Comparison of ENCODE assay signal across 9 cellular contexts in the genomic region with DNA sequence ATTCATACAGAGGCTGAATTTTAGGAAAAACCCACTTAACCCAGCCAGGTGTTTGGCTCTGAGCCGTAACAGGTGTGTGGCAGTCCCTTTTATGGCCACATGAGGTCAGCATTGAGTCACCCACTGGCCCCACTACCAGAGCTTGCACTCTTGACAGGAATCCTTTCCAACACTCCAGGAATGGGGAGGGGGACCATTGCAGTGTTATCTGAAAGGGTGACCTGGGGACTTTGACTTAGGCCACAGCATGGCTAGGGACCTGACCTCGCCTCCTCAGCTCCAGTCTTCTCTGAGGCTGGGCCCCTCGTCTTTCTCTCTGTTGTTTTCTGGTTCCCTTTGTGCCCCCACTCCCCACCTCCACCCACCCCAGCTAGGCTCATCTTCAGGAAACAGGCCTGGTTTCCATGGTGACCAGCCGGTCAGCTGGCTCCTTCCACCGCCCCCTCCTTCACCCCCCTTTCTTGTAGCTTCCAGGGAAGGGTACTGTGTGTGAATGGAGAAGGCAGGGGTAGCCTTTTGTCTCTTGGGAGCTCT. TPM values are rescaled to one million over a fixed set of nuclear protein-coding genes. Genes with fewer than 3 reads are reported as not detected.
DNase-seq lines count a peak whose midpoint lies in the region; ATAC-seq, FAIRE-seq and TF ChIP-seq lines count a peak whose summit lies in the region.
"Had no signal": no experiment of that assay in that cellular context is flagged by ENCODE, and none has a peak within 500 bp of the region (broad histone marks: within the 10 kb centered on the region; RNA-seq: fewer than 3 reads in every experiment).

No MANE protein-coding gene starts in this region.

- H3K4me1 Mint-ChIP-seq in CD8-positive, alpha-beta T cell (ENCODE audit: low read depth): peaks cover 35% of the 10 kb centered on the region
- peaks cover 40% of the 10 kb centered on the region for H3K4me1 Mint-ChIP-seq in activated naive CD4-positive, alpha-beta T cell treated with anti-CD3 and anti-CD28 coated beads for 36 hours (ENCODE audit: low read depth)

- peaks cover 22% of the 10 kb centered on the region for H3K79me2 ChIP-seq in OCI-LY3 (ENCODE audit: low read length)

- POLR2A ChIA-PET in CD8-positive, alpha-beta T cell (lab: Charles Lee): interaction anchor here (0.9 to 1.6 kb wide), 3 partner anchors 11 to 23 kb away, joined by 4 to 11 read pairs (median 4); a partner anchor contains a TSS
- POLR2A ChIA-PET in HEK293 (lab: Yijun Ruan, JAX): interaction anchor here (0.6 to 1.9 kb wide), 10 partner anchors 10 to 651 kb away, joined by 3 to 14 read pairs (median 5); a partner anchor contains a TSS

- H3K27me3 ChIP-seq in CD8-positive, alpha-beta T cell (ENCODE audit: insufficient read depth, low read length): peaks cover 10% of the 10 kb centered on the region
- H3K27me3 ChIP-seq in OCI-LY3 (ENCODE audit: low read depth, low read length): peaks cover 7% of the 10 kb centered on the region
- H3K27me3 ChIP-seq in left ventricle myocardium inferior (ENCODE audit: low read depth): peaks cover 52% of the 10 kb centered on the region
- peaks cover 8 to 19% of the 10 kb centered on the region in 2 donors for H3K27me3 ChIP-seq in small intestine (ENCODE audit: control insufficient read depth in 2 of 2, insufficient read depth in 2 of 2, low read length in 2 of 2)

- H3K27ac Mint-ChIP-seq in CD8-positive, alpha-beta T cell: no peak overlapping the region
- H3K27ac Mint-ChIP-seq in activated naive CD4-positive, alpha-beta T cell treated with anti-CD3 and anti-CD28 coated beads for 36 hours: no peak overlapping the region

- peak overlapping the region; percentile 70 for H3K4me2 ChIP-seq in OCI-LY3 (ENCODE audit: low read length)

- H3K36me3 Mint-ChIP-seq in CD8-positive, alpha-beta T cell: peaks cover 6% of the 10 kb centered on the region
- peaks cover 7% of the 10 kb centered on the region for H3K36me3 Mint-ChIP-seq in activated naive CD4-positive, alpha-beta T cell treated with anti-CD3 and anti-CD28 coated beads for 36 hours (ENCODE audit: low read depth)

- H3K27ac ChIP-seq in CD8-positive, alpha-beta T cell (ENCODE audit: low read depth, low read length): no peak overlapping the region
- H3K27ac ChIP-seq in HEK293 (ENCODE audit: extremely low read depth, low read depth, low read length): no peak overlapping the region
- no peak overlapping the region for H3K27ac ChIP-seq in OCI-LY3 (ENCODE audit: low read length)
- no peak overlapping the region for H3K27ac ChIP-seq in left ventricle myocardium inferior (replicated peaks)
- H3K27ac ChIP-seq in small intestine (ENCODE audit: low read depth in 1 of 2, low read length in 1 of 2): no peak overlapping the region
- H3K27ac ChIP-seq: SJSA1 had no signal

- H3K36me3 ChIP-seq in CD8-positive, alpha-beta T cell (ENCODE audit: insufficient read depth, low read length): no peaks in the 10 kb centered on the region
- H3K36me3 ChIP-seq in HEK293 (ENCODE audit: control insufficient read depth in 2 of 2, insufficient read depth in 1 of 2, low read length in 2 of 2) (no peaks in the 10 kb centered on the region), OCI-LY3 (replicated peaks; ENCODE audit: low read depth, low read length) (peaks cover 18% of the 10 kb centered on the region), left ventricle myocardium inferior (no peaks in the 10 kb centered on the region), small intestine (ENCODE audit: control insufficient read depth in 2 of 2, insufficient read depth in 2 of 2, low read length in 2 of 2) (no peaks in the 10 kb centered on the region)

- no peak overlapping the region for H3K4me3 Mint-ChIP-seq in CD8-positive, alpha-beta T cell
- H3K4me3 Mint-ChIP-seq in activated naive CD4-positive, alpha-beta T cell treated with anti-CD3 and anti-CD28 coated beads for 36 hours: no peak overlapping the region

- no peak overlapping the region for H2AFZ ChIP-seq in OCI-LY3 (ENCODE audit: low read depth, low read length)

- 15 to 22% (median 21%) methylated on average over 5 of the region's 5 CpGs for WGBS in small intestine, 3 donors

- no peak overlapping the region for H3K9ac ChIP-seq in OCI-LY3 (ENCODE audit: low read length)

- peak; percentile 23 for ATAC-seq in CD8-positive, alpha-beta T cell
- no peak for ATAC-seq in HG03159 (IDR thresholded peaks at IDR 0.05; ENCODE audit: unreplicated experiment)

- no peak overlapping the region for H3K4me3 ChIP-seq in CD8-positive, alpha-beta T cell (ENCODE audit: low read depth, low read length)
- H3K4me3 ChIP-seq in HEK293 (ENCODE audit: low read depth, low read length) (no peak overlapping the region), OCI-LY3 (ENCODE audit: low read length) (no peak overlapping the region), left ventricle myocardium inferior (no peak overlapping the region), small intestine (ENCODE audit: low read depth in 1 of 2, low read length in 2 of 2) (no peak overlapping the region)
- H3K4me3 ChIP-seq: SJSA1 had no signal

- peaks cover 23% of the 10 kb centered on the region for H3K4me1 ChIP-seq in CD8-positive, alpha-beta T cell (ENCODE audit: insufficient read depth, low read length)
- H3K4me1 ChIP-seq in HEK293 (ENCODE audit: control insufficient read depth, insufficient read depth, low read length) (peaks cover 4% of the 10 kb centered on the region; the same call in 1 of the 2 replicates), OCI-LY3 (ENCODE audit: low read length) (peaks cover 50% of the 10 kb centered on the region), left ventricle myocardium inferior (peaks cover 30% of the 10 kb centered on the region), small intestine (ENCODE audit: control insufficient read depth in 2 of 2, insufficient read depth in 1 of 2, low read depth in 1 of 2, low read length in 1 of 2) (peaks cover 0 to 13% of the 10 kb centered on the region in 2 donors)

- H3K9me3 ChIP-seq in CD8-positive, alpha-beta T cell (ENCODE audit: low read length): no peaks in the 10 kb centered on the region
- H3K9me3 ChIP-seq in HEK293 (ENCODE audit: control insufficient read depth, insufficient read depth, low read depth, low read length): no peaks in the 10 kb centered on the region
- no peaks in the 10 kb centered on the region for H3K9me3 ChIP-seq in OCI-LY3 (ENCODE audit: insufficient read depth, low read length)
- H3K9me3 ChIP-seq in left ventricle myocardium inferior (replicated peaks): no peaks in the 10 kb centered on the region
- H3K9me3 ChIP-seq in small intestine (ENCODE audit: control insufficient read depth, low read depth): no peaks in the 10 kb centered on the region
- H3K9me3 ChIP-seq: SJSA1 had no signal

- CTCF ChIA-PET in CD8-positive, alpha-beta T cell (lab: Charles Lee): interaction anchor here (0.7 to 5.5 kb wide), 27 partner anchors 8 to 188 kb away, joined by 3 to 79 read pairs (median 4); a partner anchor contains a TSS
- CTCF ChIA-PET in HEK293 (lab: Yijun Ruan, JAX): interaction anchor here (0.5 to 7.2 kb wide), 39 partner anchors 11 to 1655 kb away, joined by 3 to 208 read pairs (median 6); a partner anchor contains a TSS
- CTCF ChIA-PET in activated naive CD4-positive, alpha-beta T cell treated with anti-CD3 and anti-CD28 coated beads for 36 hours (lab: Charles Lee): interaction anchor here (0.5 to 5.0 kb wide), 31 partner anchors 8 to 189 kb away, joined by 3 to 164 read pairs (median 5); a partner anchor contains a TSS

- H3K9me3 Mint-ChIP-seq in CD8-positive, alpha-beta T cell: no peaks in the 10 kb centered on the region
- H3K9me3 Mint-ChIP-seq in activated naive CD4-positive, alpha-beta T cell treated with anti-CD3 and anti-CD28 coated beads for 36 hours: no peaks in the 10 kb centered on the region

- peak; percentile 44 to 77 (median 56) for DNase-seq in CD8-positive, alpha-beta T cell
- DNase-seq in activated naive CD4-positive, alpha-beta T cell treated with anti-CD3 and anti-CD28 coated beads for 36 hours: peak; percentile 76
- no peak for DNase-seq in left ventricle myocardium inferior
- DNase-seq in small intestine: peak; percentile 67
- DNase-seq in kidney glomerular epithelial cell (lab: John Stamatoyannopoulos, UW): no peak

- peak; percentile 87 for TF ChIP-seq CTCF in CD8-positive, alpha-beta T cell (IDR thresholded peaks at IDR 0.05)
- TF ChIP-seq CTCF in HEK293 (tag by site-specific recombination; IDR thresholded peaks at IDR 0.05) (peak; percentile 66), OCI-LY3 (IDR thresholded peaks at IDR 0.05; ENCODE audit: low read depth, low read length) (peak; percentile 98), left ventricle myocardium inferior (IDR thresholded peaks at IDR 0.05; ENCODE audit: borderline replicate concordance) (peak; percentile 93)

- intact Hi-C loops in CD8-positive, alpha-beta T cell (cut with DNase I, micrococcal nuclease): loop anchor here (1.0 to 5.0 kb wide), 8 partner anchors 36 to 636 kb away; a partner anchor contains a TSS
- intact Hi-C loops in activated naive CD4-positive, alpha-beta T cell treated with anti-CD3 and anti-CD28 coated beads for 36 hours (cut with micrococcal nuclease): loop anchor here (1.0 to 2.0 kb wide), 4 partner anchors 29 to 188 kb away; no protein-coding TSS in a partner anchor
- intact Hi-C loops in left ventricle myocardium inferior (cut with micrococcal nuclease): no loop called here

- peaks cover 27% of the 10 kb centered on the region for H3K27me3 Mint-ChIP-seq in CD8-positive, alpha-beta T cell (ENCODE audit: low read depth)
- H3K27me3 Mint-ChIP-seq in activated naive CD4-positive, alpha-beta T cell treated with anti-CD3 and anti-CD28 coated beads for 36 hours (ENCODE audit: low read depth): peaks cover 34% of the 10 kb centered on the region

- FAIRE-seq in small intestine (lab: Jason Lieb, UNC): no peak

- no peaks in the 10 kb centered on the region for H4K20me1 ChIP-seq in OCI-LY3 (ENCODE audit: insufficient read depth, low read length)

RNA-seq across cellular contexts. Expression of a gene that starts 2.1 kb away (rescaled TPM):
- not detected for total RNA-seq in CD8-positive, alpha-beta T cell
- not detected for total RNA-seq in activated naive CD4-positive, alpha-beta T cell treated with anti-CD3 and anti-CD28 coated beads for 36 hours
- total RNA-seq in left ventricle myocardium inferior: not detected
- 1 to 10 TPM in 1 of 3 donors, not detected in 2; 3.1 TPM for polyA plus RNA-seq in small intestine
- total RNA-seq: SJSA1 had no signal

RNA-seq across cellular contexts. Expression of a gene that starts 2.8 kb away (rescaled TPM):
- total RNA-seq in CD8-positive, alpha-beta T cell: 10 to 100 TPM; 44.5 to 45.8 TPM
- total RNA-seq in activated naive CD4-positive, alpha-beta T cell treated with anti-CD3 and anti-CD28 coated beads for 36 hours: 1 to 10 TPM; 9.1 to 9.6 TPM
- 2.1 TPM for total RNA-seq in left ventricle myocardium inferior
- 10 to 100 TPM in 1 of 3 donors, 1 to 10 TPM in 2; 7.6 to 13.5 (median 8.3) TPM for polyA plus RNA-seq in small intestine

RNA-seq across cellular contexts. Expression of a gene that starts 10.8 kb away (rescaled TPM):
- total RNA-seq in CD8-positive, alpha-beta T cell: 1 to 10 TPM; 6.3 to 6.4 TPM
- total RNA-seq in activated naive CD4-positive, alpha-beta T cell treated with anti-CD3 and anti-CD28 coated beads for 36 hours: 1 to 10 TPM; 7.2 to 7.3 TPM
- 20.2 TPM for total RNA-seq in left ventricle myocardium inferior
- polyA plus RNA-seq in small intestine: 10 to 100 TPM in 2 of 3 donors, 1 to 10 TPM in 1; 6.5 to 33.2 (median 11.3) TPM

RNA-seq across cellular contexts. Expression of a gene that starts 21.3 kb away (rescaled TPM):
- 100 to 1,000 TPM; 561 to 585 TPM for total RNA-seq in CD8-positive, alpha-beta T cell
- 1,000 to 10,000 TPM; 1,951 to 2,044 TPM for total RNA-seq in activated naive CD4-positive, alpha-beta T cell treated with anti-CD3 and anti-CD28 coated beads for 36 hours
- 786 TPM for total RNA-seq in left ventricle myocardium inferior
- 100 to 1,000 TPM; 100 to 530 (median 171) TPM for polyA plus RNA-seq in small intestine

RNA-seq across cellular contexts. Expression of a gene that starts 44.8 kb away (rescaled TPM):
- total RNA-seq in CD8-positive, alpha-beta T cell: 1 to 10 TPM in 1 of 2 experiments, under 1 TPM in 1; 0.79 to 1.2 TPM
- total RNA-seq in activated naive CD4-positive, alpha-beta T cell treated with anti-CD3 and anti-CD28 coated beads for 36 hours: 10 to 100 TPM; 32.7 to 33.4 TPM
- 154 TPM for total RNA-seq in left ventricle myocardium inferior
- polyA plus RNA-seq in small intestine: 10 to 100 TPM in 1 of 3 donors, 1 to 10 TPM in 2; 2.4 to 23.8 (median 3.4) TPM

Comparison
In these comparisons a context has a peak if more than half of its experiments do, and no peak if none do; other contexts are left out.
1. DNase-seq: peak in CD8-positive, alpha-beta T cell (7 of 7), activated naive CD4-positive, alpha-beta T cell treated with anti-CD3 and anti-CD28 coated beads for 36 hours (single experiment) and small intestine (single experiment); none in left ventricle myocardium inferior (single experiment) and kidney glomerular epithelial cell (single experiment).
2. RNA of a gene that starts 2.8 kb away (total RNA-seq): 44.5 to 45.8 TPM in CD8-positive, alpha-beta T cell; 9.1 to 9.6 TPM in activated naive CD4-positive, alpha-beta T cell treated with anti-CD3 and anti-CD28 coated beads for 36 hours and 2.1 TPM in left ventricle myocardium inferior (single experiment); every median in the first group is over 4 times any median in the second.
3. Peak in every context shown above with its lines, with median percentiles within 50 percentile points of each other: CTCF ChIP-seq.